In the genomic region with DNA sequence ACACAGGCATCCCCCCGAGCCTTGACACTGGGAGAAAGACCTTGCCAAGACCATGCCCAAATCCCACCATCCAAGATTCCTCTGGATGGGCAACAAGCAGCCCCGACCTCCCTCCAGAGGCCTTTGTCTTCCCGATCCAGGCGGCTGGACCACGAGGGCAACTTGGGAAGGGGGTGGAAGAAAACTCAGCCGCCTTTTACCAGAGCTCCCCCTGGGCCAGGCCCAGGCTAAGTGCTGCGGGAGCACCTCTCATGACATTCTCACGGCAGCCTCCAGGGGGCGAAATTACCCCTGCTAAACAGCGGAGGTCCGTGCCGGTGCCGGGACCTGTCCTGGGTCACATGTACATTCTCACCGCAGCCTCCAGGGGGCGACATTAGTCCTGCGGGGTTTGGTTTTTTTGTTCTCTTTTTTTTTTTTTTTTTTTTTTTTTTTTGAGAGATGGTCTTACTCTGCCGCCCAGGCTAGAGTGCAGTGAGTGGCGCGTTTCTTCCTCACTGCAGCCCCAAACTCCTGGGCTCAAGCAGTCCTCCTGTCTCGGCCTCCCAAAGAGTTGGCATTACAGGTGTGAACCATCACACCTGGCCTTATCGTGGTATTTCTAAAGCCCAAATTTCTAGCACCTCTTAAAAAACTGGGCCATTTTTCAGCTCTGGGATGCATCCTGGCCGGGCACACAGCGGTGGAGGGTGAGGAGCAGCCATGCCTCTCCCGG, we compare ENCODE assay signal across 1 cellular context.
TF ChIP-seq lines count a peak whose summit lies in the region.

No MANE protein-coding gene starts in this region.

TF ChIP-seq in K562, 482 proteins besides CTCF, POLR2A, EP300 and RAD21 (continued from another document and continues in another):
- TF ChIP-seq ZNF609 (CRISPR knock-in tag; IDR thresholded peaks at IDR 0.05; ENCODE audit: borderline replicate concordance) (no peak), ZKSCAN8 (CRISPR knock-in tag; IDR thresholded peaks at IDR 0.05) (no peak), TEAD4 (IDR thresholded peaks at IDR 0.05; ENCODE audit: low read length) (peak; percentile 65), TEAD4 (CRISPR knock-in tag; IDR thresholded peaks at IDR 0.05; ENCODE audit: borderline replicate concordance) (no peak), KLF13 (tag; IDR thresholded peaks at IDR 0.05; ENCODE audit: borderline replicate concordance, low read depth) (no peak), EGR1 (conservative IDR thresholded peaks at IDR 0.05) (no peak), FOXJ3 (CRISPR knock-in tag; IDR thresholded peaks at IDR 0.05) (no peak), ZNF764 (CRISPR knock-in tag; IDR thresholded peaks at IDR 0.05; ENCODE audit: low read depth) (no peak), PTBP1 (IDR thresholded peaks at IDR 0.05; ENCODE audit: low read depth, low read length) (0 out of 2 replicates have a peak, but pooled peaks have one; percentile 39), CAMTA2 (CRISPR knock-in tag; conservative IDR thresholded peaks at IDR 0.05) (no peak), TFAM (CRISPR knock-in tag; conservative IDR thresholded peaks at IDR 0.05) (no peak), TSC22D4 (tag; IDR thresholded peaks at IDR 0.05) (no peak), NFXL1 (CRISPR knock-in tag; IDR thresholded peaks at IDR 0.05) (no peak), FOXA3 (CRISPR knock-in tag; conservative IDR thresholded peaks at IDR 0.05 in 1 of 2, IDR thresholded peaks at IDR 0.05 in 1 of 2) (no peak), ZNF77 (CRISPR knock-in tag; IDR thresholded peaks at IDR 0.05) (no peak), ZNF766 (CRISPR knock-in tag; conservative IDR thresholded peaks at IDR 0.05) (no peak), USF2 (CRISPR knock-in tag; IDR thresholded peaks at IDR 0.05) (peak; percentile 76), ZBTB26 (CRISPR knock-in tag; IDR thresholded peaks at IDR 0.05) (no peak), CREM (IDR thresholded peaks at IDR 0.05; ENCODE audit: low read depth) (peak; percentile 75), ZNF407 (IDR thresholded peaks at IDR 0.05; ENCODE audit: low read depth) (no peak), ELF2 (CRISPR knock-in tag; IDR thresholded peaks at IDR 0.05) (no peak), BACH1 (tag; IDR thresholded peaks at IDR 0.05) (no peak), LEF1 (IDR thresholded peaks at IDR 0.05) (no peak), ZNF232 (CRISPR knock-in tag; IDR thresholded peaks at IDR 0.05) (no peak), SRSF1 (IDR thresholded peaks at IDR 0.05; ENCODE audit: low read depth, low read length) (no peak), ZNF57 (CRISPR knock-in tag; IDR thresholded peaks at IDR 0.05) (no peak)
- TF ChIP-seq, protein P1, sequence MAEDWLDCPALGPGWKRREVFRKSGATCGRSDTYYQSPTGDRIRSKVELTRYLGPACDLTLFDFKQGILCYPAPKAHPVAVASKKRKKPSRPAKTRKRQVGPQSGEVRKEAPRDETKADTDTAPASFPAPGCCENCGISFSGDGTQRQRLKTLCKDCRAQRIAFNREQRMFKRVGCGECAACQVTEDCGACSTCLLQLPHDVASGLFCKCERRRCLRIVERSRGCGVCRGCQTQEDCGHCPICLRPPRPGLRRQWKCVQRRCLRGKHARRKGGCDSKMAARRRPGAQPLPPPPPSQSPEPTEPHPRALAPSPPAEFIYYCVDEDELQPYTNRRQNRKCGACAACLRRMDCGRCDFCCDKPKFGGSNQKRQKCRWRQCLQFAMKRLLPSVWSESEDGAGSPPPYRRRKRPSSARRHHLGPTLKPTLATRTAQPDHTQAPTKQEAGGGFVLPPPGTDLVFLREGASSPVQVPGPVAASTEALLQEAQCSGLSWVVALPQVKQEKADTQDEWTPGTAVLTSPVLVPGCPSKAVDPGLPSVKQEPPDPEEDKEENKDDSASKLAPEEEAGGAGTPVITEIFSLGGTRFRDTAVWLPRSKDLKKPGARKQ (CRISPR knock-in tag; IDR thresholded peaks at IDR 0.05) = no peak
- TF ChIP-seq, protein P2, sequence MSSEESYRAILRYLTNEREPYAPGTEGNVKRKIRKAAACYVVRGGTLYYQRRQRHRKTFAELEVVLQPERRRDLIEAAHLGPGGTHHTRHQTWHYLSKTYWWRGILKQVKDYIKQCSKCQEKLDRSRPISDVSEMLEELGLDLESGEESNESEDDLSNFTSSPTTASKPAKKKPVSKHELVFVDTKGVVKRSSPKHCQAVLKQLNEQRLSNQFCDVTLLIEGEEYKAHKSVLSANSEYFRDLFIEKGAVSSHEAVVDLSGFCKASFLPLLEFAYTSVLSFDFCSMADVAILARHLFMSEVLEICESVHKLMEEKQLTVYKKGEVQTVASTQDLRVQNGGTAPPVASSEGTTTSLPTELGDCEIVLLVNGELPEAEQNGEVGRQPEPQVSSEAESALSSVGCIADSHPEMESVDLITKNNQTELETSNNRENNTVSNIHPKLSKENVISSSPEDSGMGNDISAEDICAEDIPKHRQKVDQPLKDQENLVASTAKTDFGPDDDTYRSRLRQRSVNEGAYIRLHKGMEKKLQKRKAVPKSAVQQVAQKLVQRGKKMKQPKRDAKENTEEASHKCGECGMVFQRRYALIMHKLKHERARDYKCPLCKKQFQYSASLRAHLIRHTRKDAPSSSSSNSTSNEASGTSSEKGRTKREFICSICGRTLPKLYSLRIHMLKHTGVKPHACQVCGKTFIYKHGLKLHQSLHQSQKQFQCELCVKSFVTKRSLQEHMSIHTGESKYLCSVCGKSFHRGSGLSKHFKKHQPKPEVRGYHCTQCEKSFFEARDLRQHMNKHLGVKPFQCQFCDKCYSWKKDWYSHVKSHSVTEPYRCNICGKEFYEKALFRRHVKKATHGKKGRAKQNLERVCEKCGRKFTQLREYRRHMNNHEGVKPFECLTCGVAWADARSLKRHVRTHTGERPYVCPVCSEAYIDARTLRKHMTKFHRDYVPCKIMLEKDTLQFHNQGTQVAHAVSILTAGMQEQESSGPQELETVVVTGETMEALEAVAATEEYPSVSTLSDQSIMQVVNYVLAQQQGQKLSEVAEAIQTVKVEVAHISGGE (CRISPR knock-in tag; IDR thresholded peaks at IDR 0.05) = no peak
- TF ChIP-seq, protein P3, sequence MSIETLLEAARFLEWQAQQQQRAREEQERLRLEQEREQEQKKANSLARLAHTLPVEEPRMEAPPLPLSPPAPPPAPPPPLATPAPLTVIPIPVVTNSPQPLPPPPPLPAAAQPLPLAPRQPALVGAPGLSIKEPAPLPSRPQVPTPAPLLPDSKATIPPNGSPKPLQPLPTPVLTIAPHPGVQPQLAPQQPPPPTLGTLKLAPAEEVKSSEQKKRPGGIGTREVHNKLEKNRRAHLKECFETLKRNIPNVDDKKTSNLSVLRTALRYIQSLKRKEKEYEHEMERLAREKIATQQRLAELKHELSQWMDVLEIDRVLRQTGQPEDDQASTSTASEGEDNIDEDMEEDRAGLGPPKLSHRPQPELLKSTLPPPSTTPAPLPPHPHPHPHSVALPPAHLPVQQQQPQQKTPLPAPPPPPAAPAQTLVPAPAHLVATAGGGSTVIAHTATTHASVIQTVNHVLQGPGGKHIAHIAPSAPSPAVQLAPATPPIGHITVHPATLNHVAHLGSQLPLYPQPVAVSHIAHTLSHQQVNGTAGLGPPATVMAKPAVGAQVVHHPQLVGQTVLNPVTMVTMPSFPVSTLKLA (conservative IDR thresholded peaks at IDR 0.05) = peak in 1 of 2 experiments; percentile 69
- TF ChIP-seq, protein P4, sequence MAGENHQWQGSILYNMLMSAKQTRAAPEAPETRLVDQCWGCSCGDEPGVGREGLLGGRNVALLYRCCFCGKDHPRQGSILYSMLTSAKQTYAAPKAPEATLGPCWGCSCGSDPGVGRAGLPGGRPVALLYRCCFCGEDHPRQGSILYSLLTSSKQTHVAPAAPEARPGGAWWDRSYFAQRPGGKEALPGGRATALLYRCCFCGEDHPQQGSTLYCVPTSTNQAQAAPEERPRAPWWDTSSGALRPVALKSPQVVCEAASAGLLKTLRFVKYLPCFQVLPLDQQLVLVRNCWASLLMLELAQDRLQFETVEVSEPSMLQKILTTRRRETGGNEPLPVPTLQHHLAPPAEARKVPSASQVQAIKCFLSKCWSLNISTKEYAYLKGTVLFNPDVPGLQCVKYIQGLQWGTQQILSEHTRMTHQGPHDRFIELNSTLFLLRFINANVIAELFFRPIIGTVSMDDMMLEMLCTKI (IDR thresholded peaks at IDR 0.05; ENCODE audit: partially characterized antibody) = no peak
